ENCODE assay signal across 12 cellular contexts in genomic region chr3:112405845-112406244, GRCh38.
DNase-seq lines count a peak whose midpoint lies in the region; ATAC-seq lines count a peak whose summit lies in the region.
"Had no signal": no experiment of that assay in that cellular context is flagged by ENCODE, and none has a peak within 500 bp of the region (broad histone marks: within the 10 kb centered on the region; RNA-seq: fewer than 3 reads in every experiment).

No MANE protein-coding gene starts in this region.

- ATAC-seq in GM21717 (IDR thresholded peaks at IDR 0.05; ENCODE audit: unreplicated experiment): peak; percentile 48
- ATAC-seq: left colon had no signal

- peak; percentile 58 for DNase-seq in ELR (ENCODE audit: low read depth)
- peak; percentile 10 for DNase-seq in OCI-M1 (lab: John Stamatoyannopoulos, UW)
- DNase-seq in kidney tubule cell (ENCODE audit: low spot score): peak; percentile 95
- DNase-seq in DMS53 treated with DMSO at 0.1 percent for 48 hours (lab: John Stamatoyannopoulos, UW; ENCODE audit: unreplicated experiment): no peak
- DNase-seq in NCI-H510A treated with DMSO at 0.1 percent for 48 hours (lab: John Stamatoyannopoulos, UW): no peak
- DNase-seq in D341Med (ENCODE audit: low spot score): no peak
- no peak for DNase-seq in GM03348 (ENCODE audit: low spot score)
- DNase-seq: CD4-positive, CD25-positive, alpha-beta regulatory T cell; KBM-7; left colon; NCI-H748 treated with DMSO at 0.1 percent for 48 hours had no signal

Comparison
In these comparisons a context has a peak if more than half of its experiments do, and no peak if none do; other contexts are left out.
1. DNase-seq: peak in ELR (single experiment), OCI-M1 (single experiment) and kidney tubule cell (single experiment); none in DMS53 treated with DMSO at 0.1 percent for 48 hours (single experiment), NCI-H510A treated with DMSO at 0.1 percent for 48 hours (single experiment), D341Med (single experiment) and GM03348 (single experiment).